8 cellular contexts compared by ENCODE assay signal in the genomic region with DNA sequence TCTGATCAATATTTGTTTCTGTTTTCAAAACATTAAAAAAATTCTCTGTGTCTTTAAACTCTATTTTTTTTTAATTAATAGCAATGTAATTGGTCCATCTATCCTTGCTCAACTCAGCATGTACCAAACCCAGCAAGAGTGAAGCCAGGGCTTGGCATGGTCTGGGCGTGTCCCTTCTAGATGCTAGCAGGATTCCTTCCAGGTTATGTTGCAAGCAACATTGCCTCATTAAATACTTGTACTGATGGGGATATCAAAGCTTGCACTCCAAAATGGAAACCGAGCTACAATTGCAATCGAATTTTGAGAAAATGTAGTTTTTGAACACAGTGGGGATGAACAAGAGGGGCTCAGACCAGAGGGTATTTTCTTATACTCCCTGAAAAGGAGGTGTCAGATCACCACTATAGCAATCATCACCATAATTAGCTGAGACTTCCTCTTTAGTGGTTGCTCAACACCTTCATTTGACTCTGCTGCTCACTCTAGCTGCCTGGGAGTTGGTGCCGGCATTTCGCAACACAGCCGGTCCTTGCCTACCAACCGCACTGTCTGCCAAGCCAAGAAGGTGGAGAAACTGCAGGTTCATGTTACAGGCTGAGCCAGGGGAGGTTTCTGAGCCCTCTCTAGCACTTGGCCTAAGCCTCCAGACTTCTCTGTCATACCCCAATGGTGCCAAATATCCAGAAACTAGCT.
DNase-seq lines count a peak whose midpoint lies in the region; ATAC-seq and TF ChIP-seq lines count a peak whose summit lies in the region.

No MANE protein-coding gene starts in this region.

- POLR2A ChIA-PET in activated CD4-positive, alpha-beta memory T cell treated with anti-CD3 and anti-CD28 coated beads for 36 hours (lab: Charles Lee) = no interaction called here
- POLR2A ChIA-PET in activated CD4-positive, alpha-beta memory T cell treated with anti-CD3 and anti-CD28 coated beads, Interleukin-2, amount 10 ng/mL, durations not matched to agents 7 days and 5 days (lab: Charles Lee) = no interaction called here

- DNase-seq in activated CD4-positive, alpha-beta memory T cell treated with anti-CD3 and anti-CD28 coated beads for 36 hours = peak; percentile 12
- DNase-seq in activated CD4-positive, alpha-beta memory T cell treated with anti-CD3 and anti-CD28 coated beads, Interleukin-2, amount 10 ng/mL, durations not matched to agents 7 days and 5 days = no peak
- DNase-seq in NCI-H2029 (lab: John Stamatoyannopoulos, UW) (peak; percentile 88), choroid plexus epithelial cell (ENCODE audit: low read depth) (peak; percentile 1), myocyte (ENCODE audit: low read depth) (peak; percentile 49)
- no peak for DNase-seq in activated T-helper 1 cell treated with anti-CD3 and anti-CD28 coated beads, Interleukin-12 subunit alpha, Interleukin-12 subunit beta, Interleukin-2, Interleukin-4 antibody, amounts not matched to agents 30 ng/mL and 10 ng/mL and 1 ng/mL, durations not matched to agents 14 hours and 24 hours and 36 hours (ENCODE audit: low spot score)

- H3K27ac Mint-ChIP-seq in activated CD4-positive, alpha-beta memory T cell treated with anti-CD3 and anti-CD28 coated beads for 36 hours = no peak overlapping the region
- H3K27ac Mint-ChIP-seq in activated CD4-positive, alpha-beta memory T cell treated with anti-CD3 and anti-CD28 coated beads, Interleukin-2, amount 10 ng/mL, durations not matched to agents 7 days and 5 days = no peak overlapping the region
- no peak overlapping the region for H3K27ac Mint-ChIP-seq in activated T-helper 1 cell treated with anti-CD3 and anti-CD28 coated beads, Interleukin-12 subunit alpha, Interleukin-12 subunit beta, Interleukin-2, Interleukin-4 antibody, amounts not matched to agents 30 ng/mL and 10 ng/mL and 1 ng/mL, durations not matched to agents 14 hours and 24 hours and 36 hours

- no peak for ATAC-seq in GM21576 (IDR thresholded peaks at IDR 0.05; ENCODE audit: unreplicated experiment)
- ATAC-seq in HG02852 (IDR thresholded peaks at IDR 0.05; ENCODE audit: unreplicated experiment) = no peak

- peaks cover 8% of the 10 kb centered on the region for H3K27me3 Mint-ChIP-seq in activated CD4-positive, alpha-beta memory T cell treated with anti-CD3 and anti-CD28 coated beads for 36 hours
- peaks cover 2% of the 10 kb centered on the region for H3K27me3 Mint-ChIP-seq in activated CD4-positive, alpha-beta memory T cell treated with anti-CD3 and anti-CD28 coated beads, Interleukin-2, amount 10 ng/mL, durations not matched to agents 7 days and 5 days
- H3K27me3 Mint-ChIP-seq in activated T-helper 1 cell treated with anti-CD3 and anti-CD28 coated beads, Interleukin-12 subunit alpha, Interleukin-12 subunit beta, Interleukin-2, Interleukin-4 antibody, amounts not matched to agents 30 ng/mL and 10 ng/mL and 1 ng/mL, durations not matched to agents 14 hours and 24 hours and 36 hours (ENCODE audit: insufficient read depth) = peaks cover 3% of the 10 kb centered on the region

- no peaks in the 10 kb centered on the region for H3K36me3 Mint-ChIP-seq in activated CD4-positive, alpha-beta memory T cell treated with anti-CD3 and anti-CD28 coated beads for 36 hours
- H3K36me3 Mint-ChIP-seq in activated CD4-positive, alpha-beta memory T cell treated with anti-CD3 and anti-CD28 coated beads, Interleukin-2, amount 10 ng/mL, durations not matched to agents 7 days and 5 days (ENCODE audit: low read depth) = no peaks in the 10 kb centered on the region
- no peaks in the 10 kb centered on the region for H3K36me3 Mint-ChIP-seq in activated T-helper 1 cell treated with anti-CD3 and anti-CD28 coated beads, Interleukin-12 subunit alpha, Interleukin-12 subunit beta, Interleukin-2, Interleukin-4 antibody, amounts not matched to agents 30 ng/mL and 10 ng/mL and 1 ng/mL, durations not matched to agents 14 hours and 24 hours and 36 hours (ENCODE audit: low read depth)

- H3K4me3 ChIP-seq in choroid plexus epithelial cell (ENCODE audit: low read depth, low read length) = no peak overlapping the region

- peaks cover 4% of the 10 kb centered on the region for H3K9me3 Mint-ChIP-seq in activated CD4-positive, alpha-beta memory T cell treated with anti-CD3 and anti-CD28 coated beads for 36 hours
- no peaks in the 10 kb centered on the region for H3K9me3 Mint-ChIP-seq in activated CD4-positive, alpha-beta memory T cell treated with anti-CD3 and anti-CD28 coated beads, Interleukin-2, amount 10 ng/mL, durations not matched to agents 7 days and 5 days
- no peaks in the 10 kb centered on the region for H3K9me3 Mint-ChIP-seq in activated T-helper 1 cell treated with anti-CD3 and anti-CD28 coated beads, Interleukin-12 subunit alpha, Interleukin-12 subunit beta, Interleukin-2, Interleukin-4 antibody, amounts not matched to agents 30 ng/mL and 10 ng/mL and 1 ng/mL, durations not matched to agents 14 hours and 24 hours and 36 hours

- TF ChIP-seq CTCF in choroid plexus epithelial cell (conservative IDR thresholded peaks at IDR 0.05; ENCODE audit: low read depth, low read length) = no peak

- intact Hi-C loops in activated CD4-positive, alpha-beta memory T cell treated with anti-CD3 and anti-CD28 coated beads for 36 hours (cut with micrococcal nuclease) = no loop called here
- intact Hi-C loops in activated T-helper 1 cell treated with anti-CD3 and anti-CD28 coated beads, Interleukin-12 subunit alpha, Interleukin-12 subunit beta, Interleukin-2, Interleukin-4 antibody, amounts not matched to agents 30 ng/mL and 10 ng/mL and 1 ng/mL, durations not matched to agents 14 hours and 24 hours and 36 hours (cut with micrococcal nuclease) = no loop called here

- H3K4me1 Mint-ChIP-seq in activated CD4-positive, alpha-beta memory T cell treated with anti-CD3 and anti-CD28 coated beads for 36 hours (ENCODE audit: low read depth) = no peaks in the 10 kb centered on the region
- no peaks in the 10 kb centered on the region for H3K4me1 Mint-ChIP-seq in activated CD4-positive, alpha-beta memory T cell treated with anti-CD3 and anti-CD28 coated beads, Interleukin-2, amount 10 ng/mL, durations not matched to agents 7 days and 5 days
- no peaks in the 10 kb centered on the region for H3K4me1 Mint-ChIP-seq in activated T-helper 1 cell treated with anti-CD3 and anti-CD28 coated beads, Interleukin-12 subunit alpha, Interleukin-12 subunit beta, Interleukin-2, Interleukin-4 antibody, amounts not matched to agents 30 ng/mL and 10 ng/mL and 1 ng/mL, durations not matched to agents 14 hours and 24 hours and 36 hours (ENCODE audit: low read depth)

- CTCF ChIA-PET in activated CD4-positive, alpha-beta memory T cell treated with anti-CD3 and anti-CD28 coated beads for 36 hours (lab: Charles Lee) = no interaction called here
- CTCF ChIA-PET in activated CD4-positive, alpha-beta memory T cell treated with anti-CD3 and anti-CD28 coated beads, Interleukin-2, amount 10 ng/mL, durations not matched to agents 7 days and 5 days (lab: Charles Lee) = no interaction called here

- no peak overlapping the region for H3K4me3 Mint-ChIP-seq in activated CD4-positive, alpha-beta memory T cell treated with anti-CD3 and anti-CD28 coated beads for 36 hours
- no peak overlapping the region for H3K4me3 Mint-ChIP-seq in activated CD4-positive, alpha-beta memory T cell treated with anti-CD3 and anti-CD28 coated beads, Interleukin-2, amount 10 ng/mL, durations not matched to agents 7 days and 5 days
- no peak overlapping the region for H3K4me3 Mint-ChIP-seq in activated T-helper 1 cell treated with anti-CD3 and anti-CD28 coated beads, Interleukin-12 subunit alpha, Interleukin-12 subunit beta, Interleukin-2, Interleukin-4 antibody, amounts not matched to agents 30 ng/mL and 10 ng/mL and 1 ng/mL, durations not matched to agents 14 hours and 24 hours and 36 hours

Comparison
In these comparisons a context has a peak if more than half of its experiments do, and no peak if none do; other contexts are left out.
1. DNase-seq: peak in activated CD4-positive, alpha-beta memory T cell treated with anti-CD3 and anti-CD28 coated beads for 36 hours (single experiment), NCI-H2029 (single experiment), choroid plexus epithelial cell (single experiment) and myocyte (single experiment); none in activated CD4-positive, alpha-beta memory T cell treated with anti-CD3 and anti-CD28 coated beads, Interleukin-2, amount 10 ng/mL, durations not matched to agents 7 days and 5 days (single experiment) and activated T-helper 1 cell treated with anti-CD3 and anti-CD28 coated beads, Interleukin-12 subunit alpha, Interleukin-12 subunit beta, Interleukin-2, Interleukin-4 antibody, amounts not matched to agents 30 ng/mL and 10 ng/mL and 1 ng/mL, durations not matched to agents 14 hours and 24 hours and 36 hours (single experiment).